In genomic region chr2:215748446-215748845, GRCh38 we compare ENCODE assay signal across 16 cellular contexts.
DNase-seq lines count a peak whose midpoint lies in the region; ATAC-seq and TF ChIP-seq lines count a peak whose summit lies in the region.
"Had no signal": no experiment of that assay in that cellular context is flagged by ENCODE, and none has a peak within 500 bp of the region (broad histone marks: within the 10 kb centered on the region; RNA-seq: fewer than 3 reads in every experiment).

No MANE protein-coding gene starts in this region.

- peaks cover 9% of the 10 kb centered on the region for H3K36me3 Mint-ChIP-seq in MCF 10A (ENCODE audit: insufficient read depth, unreplicated experiment)
- H3K36me3 Mint-ChIP-seq: activated CD4-positive, alpha-beta memory T cell treated with anti-CD3 and anti-CD28 coated beads for 36 hours; natural killer cell treated with Interleukin-12 subunit alpha and Interleukin-12 subunit beta and Interleukin-15 and Interleukin-18, amount 100 ng/mL, for 72 hours; stimulated activated naive B cell treated with anti-CD40 and anti-IgM and Interleukin-4, amounts not matched to agents 10 μg/mL and 1 μg/mL and 100 μg/mL, for 72 hours had no signal

- TF ChIP-seq CTCF in mammary epithelial cell (conservative IDR thresholded peaks at IDR 0.05 in 1 of 2, IDR thresholded peaks at IDR 0.05 in 1 of 2; ENCODE audit: extremely low read depth in 1 of 2, insufficient read depth in 1 of 2, low read depth in 1 of 2, low read length in 2 of 2), result no peak
- TF ChIP-seq CTCF in MCF 10A (IDR thresholded peaks at IDR 0.05; ENCODE audit: unreplicated experiment), result no peak
- TF ChIP-seq CTCF in left ventricle myocardium inferior (IDR thresholded peaks at IDR 0.05; ENCODE audit: borderline replicate concordance), result no peak
- TF ChIP-seq CTCF in upper lobe of right lung (IDR thresholded peaks at IDR 0.05), result no peak

- no peak overlapping the region for H3K27ac ChIP-seq in mammary epithelial cell (ENCODE audit: insufficient read depth, low read depth, low read length)
- peak overlapping the region; percentile 11 for H3K27ac ChIP-seq in left ventricle myocardium inferior (replicated peaks)
- H3K27ac ChIP-seq in muscle layer of colon (ENCODE audit: low read depth, low read length), result peak overlapping the region; percentile 15
- H3K27ac ChIP-seq in upper lobe of right lung, result peak overlapping the region; percentile 65
- H3K27ac ChIP-seq: SK-N-MC had no signal

- peak; percentile 24 for ATAC-seq in upper lobe of right lung
- ATAC-seq: natural killer cell treated with Interleukin-12 subunit alpha and Interleukin-12 subunit beta and Interleukin-15 and Interleukin-18, amount 100 ng/mL, for 72 hours had no signal

- in situ Hi-C loops in mammary epithelial cell (cut with MboI; ENCODE audit: low sequenced_read_pairs in 2 of 2), result no loop called here

- no peaks in the 10 kb centered on the region for H4K20me1 ChIP-seq in mammary epithelial cell (ENCODE audit: insufficient read depth, low read length)

- dilution Hi-C loops in mammary epithelial cell (cut with HindIII; ENCODE audit: low sequenced_read_pairs), result no loop called here

- H2AFZ ChIP-seq in mammary epithelial cell (ENCODE audit: low read depth, low read length), result no peak overlapping the region

- BruUV-seq in mammary epithelial cell (replicated peaks; lab: Mats Ljungman, UMichigan) (no TSS peak), MCF 10A (replicated peaks; lab: Mats Ljungman, UMichigan) (no TSS peak)

- intact Hi-C loops in mammary epithelial cell (cut with micrococcal nuclease) (no loop called here), MCF 10A (cut with micrococcal nuclease) (no loop called here), left ventricle myocardium inferior (cut with micrococcal nuclease) (no loop called here), upper lobe of right lung (cut with DNase I) (no loop called here)

- no peak overlapping the region for H3K27ac Mint-ChIP-seq in MCF 10A (ENCODE audit: low read depth, unreplicated experiment)
- H3K27ac Mint-ChIP-seq: activated CD4-positive, alpha-beta memory T cell treated with anti-CD3 and anti-CD28 coated beads for 36 hours; natural killer cell treated with Interleukin-12 subunit alpha and Interleukin-12 subunit beta and Interleukin-15 and Interleukin-18, amount 100 ng/mL, for 72 hours; stimulated activated naive B cell treated with anti-CD40 and anti-IgM and Interleukin-4, amounts not matched to agents 10 μg/mL and 1 μg/mL and 100 μg/mL, for 72 hours had no signal

- CTCF ChIA-PET in mammary epithelial cell (lab: Charles Lee; ENCODE audit: low non-redundant PET), result no interaction called here
- CTCF ChIA-PET in MCF 10A (lab: Yijun Ruan, JAX), result no interaction called here

- H3K4me1 ChIP-seq in mammary epithelial cell (ENCODE audit: insufficient read depth, low read length) (peaks cover 16% of the 10 kb centered on the region), left ventricle myocardium inferior (peaks cover 26% of the 10 kb centered on the region), muscle layer of colon (ENCODE audit: insufficient read depth, low read length) (peaks cover 43% of the 10 kb centered on the region), upper lobe of right lung (peaks cover 8% of the 10 kb centered on the region)

- H3K79me2 ChIP-seq in mammary epithelial cell (ENCODE audit: insufficient read depth, low read length), result no peaks in the 10 kb centered on the region

- H3K36me3 ChIP-seq in mammary epithelial cell (ENCODE audit: insufficient read depth, low read length) (no peaks in the 10 kb centered on the region), left ventricle myocardium inferior (no peaks in the 10 kb centered on the region), muscle layer of colon (ENCODE audit: insufficient read depth, low read length) (no peaks in the 10 kb centered on the region), upper lobe of right lung (no peaks in the 10 kb centered on the region)
- H3K36me3 ChIP-seq: ascending aorta had no signal

- H3K9me3 ChIP-seq in mammary epithelial cell (replicated peaks; ENCODE audit: insufficient read depth, low read length) (no peaks in the 10 kb centered on the region), left ventricle myocardium inferior (replicated peaks) (no peaks in the 10 kb centered on the region), muscle layer of colon (ENCODE audit: low read length) (no peaks in the 10 kb centered on the region), upper lobe of right lung (no peaks in the 10 kb centered on the region)
- H3K9me3 ChIP-seq: ascending aorta had no signal

- H3K9me3 Mint-ChIP-seq in MCF 10A (ENCODE audit: unreplicated experiment), result no peaks in the 10 kb centered on the region
- H3K9me3 Mint-ChIP-seq: activated CD4-positive, alpha-beta memory T cell treated with anti-CD3 and anti-CD28 coated beads for 36 hours; natural killer cell treated with Interleukin-12 subunit alpha and Interleukin-12 subunit beta and Interleukin-15 and Interleukin-18, amount 100 ng/mL, for 72 hours; stimulated activated naive B cell treated with anti-CD40 and anti-IgM and Interleukin-4, amounts not matched to agents 10 μg/mL and 1 μg/mL and 100 μg/mL, for 72 hours had no signal

- H3K4me2 ChIP-seq in mammary epithelial cell (ENCODE audit: insufficient read depth, low read depth, low read length), result no peak overlapping the region

- POLR2A ChIA-PET in MCF 10A (lab: Yijun Ruan, JAX), result interaction anchor here (0.8 kb wide), 1 partner anchor 9 kb away, joined by 3 read pairs; no protein-coding TSS in a partner anchor

- H3K4me3 Mint-ChIP-seq in MCF 10A (ENCODE audit: unreplicated experiment), result no peak overlapping the region
- H3K4me3 Mint-ChIP-seq: activated CD4-positive, alpha-beta memory T cell treated with anti-CD3 and anti-CD28 coated beads for 36 hours; natural killer cell treated with Interleukin-12 subunit alpha and Interleukin-12 subunit beta and Interleukin-15 and Interleukin-18, amount 100 ng/mL, for 72 hours; stimulated activated naive B cell treated with anti-CD40 and anti-IgM and Interleukin-4, amounts not matched to agents 10 μg/mL and 1 μg/mL and 100 μg/mL, for 72 hours had no signal

- H3K4me1 Mint-ChIP-seq in MCF 10A (ENCODE audit: insufficient read depth, unreplicated experiment), result peaks cover 6% of the 10 kb centered on the region

- H3K27me3 ChIP-seq in mammary epithelial cell (ENCODE audit: insufficient read depth, low read length) (no peaks in the 10 kb centered on the region), left ventricle myocardium inferior (ENCODE audit: low read depth) (no peaks in the 10 kb centered on the region), muscle layer of colon (ENCODE audit: control insufficient read depth in 1 of 2, insufficient read depth in 2 of 2, low read length in 2 of 2) (no peaks in the 10 kb centered on the region), upper lobe of right lung (no peaks in the 10 kb centered on the region)
- H3K27me3 ChIP-seq: ascending aorta had no signal

- H3K4me3 ChIP-seq in mammary epithelial cell (replicated peaks in 1 of 3; ENCODE audit: insufficient read depth in 1 of 3, low read depth in 2 of 3, low read length in 3 of 3), result no peak overlapping the region
- H3K4me3 ChIP-seq in left ventricle myocardium inferior, result no peak overlapping the region
- no peak overlapping the region for H3K4me3 ChIP-seq in muscle layer of colon (ENCODE audit: low read depth in 1 of 2, low read length in 2 of 2)
- H3K4me3 ChIP-seq in upper lobe of right lung, result no peak overlapping the region
- H3K4me3 ChIP-seq: ascending aorta, K562, SK-N-MC had no signal

- WGBS in mammary epithelial cell (ENCODE audit: low coverage, missing lambda C conversion rate), result 60% methylated on average over 6 of the region's 6 CpGs

- peak; percentile 43 for DNase-seq in mammary epithelial cell
- DNase-seq in MCF 10A (ENCODE audit: unreplicated experiment), result no peak
- peak; percentile 17 for DNase-seq in left ventricle myocardium inferior
- no peak for DNase-seq in upper lobe of right lung
- DNase-seq in 8988T, result no peak
- DNase-seq in DMS153 treated with DMSO at 0.1 percent for 48 hours (lab: John Stamatoyannopoulos, UW; ENCODE audit: unreplicated experiment), result no peak
- no peak for DNase-seq in NCI-H1436 treated with DMSO at 0.1 percent for 48 hours (lab: John Stamatoyannopoulos, UW)
- DNase-seq: activated CD4-positive, alpha-beta memory T cell treated with anti-CD3 and anti-CD28 coated beads for 36 hours; H7; NCI-H1694; stimulated activated naive B cell treated with anti-CD40 and anti-IgM and Interleukin-4, amounts not matched to agents 10 μg/mL and 1 μg/mL and 100 μg/mL, for 72 hours had no signal

- no peaks in the 10 kb centered on the region for H3K27me3 Mint-ChIP-seq in MCF 10A (ENCODE audit: insufficient read depth, unreplicated experiment)
- H3K27me3 Mint-ChIP-seq: activated CD4-positive, alpha-beta memory T cell treated with anti-CD3 and anti-CD28 coated beads for 36 hours had no signal

- H3K9ac ChIP-seq in mammary epithelial cell (ENCODE audit: insufficient read depth, low read length) (no peak overlapping the region), muscle layer of colon (ENCODE audit: low read length) (no peak overlapping the region)

Comparison
In these comparisons a context has a peak if more than half of its experiments do, and no peak if none do; other contexts are left out.
1. DNase-seq: peak in mammary epithelial cell (single experiment) and left ventricle myocardium inferior (single experiment); none in MCF 10A (single experiment), upper lobe of right lung (single experiment), 8988T (single experiment), DMS153 treated with DMSO at 0.1 percent for 48 hours (single experiment) and NCI-H1436 treated with DMSO at 0.1 percent for 48 hours (single experiment).